Comparison of ENCODE assay signal across 16 cellular contexts in the genomic region with DNA sequence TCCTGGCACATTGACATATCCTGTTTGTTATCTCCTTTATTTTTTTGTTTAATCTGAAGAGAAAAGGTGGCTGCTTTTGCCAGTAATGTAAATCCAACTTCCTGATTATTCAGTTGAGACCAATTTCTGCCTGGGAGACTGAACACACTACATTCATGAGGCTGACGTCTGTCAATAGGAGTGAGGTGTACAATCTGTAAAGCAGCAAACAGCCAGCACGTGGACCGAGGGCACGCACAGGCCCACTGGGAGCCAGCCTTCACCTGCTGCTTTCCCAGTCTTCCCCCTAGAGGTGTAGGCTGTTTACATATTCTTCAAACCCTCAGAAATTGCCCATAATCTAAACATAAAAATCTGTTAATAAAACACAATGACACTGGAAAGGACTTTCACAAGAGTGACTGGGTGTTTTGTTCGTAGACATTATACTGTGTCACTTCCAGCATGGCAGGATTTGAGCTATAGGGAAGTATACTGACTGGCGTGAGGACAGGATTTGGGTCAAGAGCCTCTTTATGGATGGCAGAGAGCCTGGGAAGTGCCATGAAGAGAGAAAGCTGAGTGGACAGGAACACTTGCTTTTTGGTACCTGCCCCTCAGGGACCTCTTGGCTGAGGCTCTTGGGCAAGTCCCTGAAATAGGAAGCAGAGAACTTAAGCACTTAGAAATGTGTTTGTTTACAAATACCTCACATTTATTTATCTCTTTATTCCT.
DNase-seq lines count a peak whose midpoint lies in the region; ATAC-seq and TF ChIP-seq lines count a peak whose summit lies in the region.
"Had no signal": no experiment of that assay in that cellular context is flagged by ENCODE, and none has a peak within 500 bp of the region (broad histone marks: within the 10 kb centered on the region; RNA-seq: fewer than 3 reads in every experiment).

No MANE protein-coding gene starts in this region.

- H3K36me3 ChIP-seq in lung (ENCODE audit: control insufficient read depth in 2 of 2, insufficient read depth in 2 of 2, low read length in 2 of 2) = no peaks in the 10 kb centered on the region
- H3K36me3 ChIP-seq: BLaER1 treated with 17β-estradiol and CSF1 and Interleukin-3, amounts not matched to agents 10 nM and 100 nM had no signal

- H3K4me1 Mint-ChIP-seq in activated T-cell treated with anti-CD3 and anti-CD28 coated beads, Interleukin-2, amount 50 U/mL, for 24 hours (ENCODE audit: low read depth) = no peaks in the 10 kb centered on the region
- H3K4me1 Mint-ChIP-seq: nephron had no signal

- peak; percentile 93 for DNase-seq in DMS53 treated with DMSO at 0.1 percent for 48 hours (lab: John Stamatoyannopoulos, UW; ENCODE audit: unreplicated experiment)
- DNase-seq in NCI-H1930 (lab: John Stamatoyannopoulos, UW) = peak; percentile 26 to 62
- peak; percentile 25 for DNase-seq in NCI-H748 treated with DMSO at 0.1 percent for 48 hours (lab: John Stamatoyannopoulos, UW)
- peak; percentile 75 for DNase-seq in lung (ENCODE audit: low spot score)
- DNase-seq in RWPE1 (ENCODE audit: low spot score) = no peak
- no peak for DNase-seq in superior temporal gyrus (ENCODE audit: extremely low spot score)
- DNase-seq in activated T-cell treated with anti-CD3 and anti-CD28 coated beads, Interleukin-2, amount 50 U/mL, for 24 hours = no peak
- DNase-seq: activated CD8-positive, alpha-beta memory T cell treated with anti-CD3 and anti-CD28 coated beads for 24 hours; aorta; caudate nucleus; Kasumi-1 had no signal

- ATAC-seq in lung (ENCODE audit: insufficient read depth, low FRiP score) = no peak
- ATAC-seq in GM19023 (IDR thresholded peaks at IDR 0.05; ENCODE audit: unreplicated experiment) = no peak
- ATAC-seq: activated naive CD4-positive, alpha-beta T cell treated with anti-CD3 and anti-CD28 coated beads, Interleukin-2, amount 50 U/mL, for 72 hours; sciatic nerve had no signal

- no peak overlapping the region for H3K27ac ChIP-seq in lung (ENCODE audit: low read depth in 1 of 2, low read length in 1 of 2)
- no peak overlapping the region for H3K27ac ChIP-seq in RWPE1
- H3K27ac ChIP-seq: BLaER1 treated with 17β-estradiol and CSF1 and Interleukin-3, amounts not matched to agents 10 nM and 100 nM had no signal

- WGBS in lung, 2 donors = 50 to 78% methylated on average over 6 of the region's 6 CpGs

- no peaks in the 10 kb centered on the region for H3K36me3 Mint-ChIP-seq in activated T-cell treated with anti-CD3 and anti-CD28 coated beads, Interleukin-2, amount 50 U/mL, for 24 hours (ENCODE audit: low read depth)
- H3K36me3 Mint-ChIP-seq: activated naive CD4-positive, alpha-beta T cell treated with anti-CD3 and anti-CD28 coated beads, Interleukin-2, amount 50 U/mL, for 72 hours had no signal

- H3K27me3 Mint-ChIP-seq in activated T-cell treated with anti-CD3 and anti-CD28 coated beads, Interleukin-2, amount 50 U/mL, for 24 hours = peaks cover 20% of the 10 kb centered on the region

- no peaks in the 10 kb centered on the region for H3K27me3 ChIP-seq in lung (ENCODE audit: control insufficient read depth, insufficient read depth)
- H3K27me3 ChIP-seq: BLaER1 treated with 17β-estradiol and CSF1 and Interleukin-3, amounts not matched to agents 10 nM and 100 nM had no signal

- CTCF ChIA-PET in RWPE1 (lab: Yijun Ruan, JAX) = no interaction called here

- no peak overlapping the region for H3K4me3 ChIP-seq in lung
- H3K4me3 ChIP-seq: BLaER1 treated with 17β-estradiol and CSF1 and Interleukin-3, amounts not matched to agents 10 nM and 100 nM had no signal

- TF ChIP-seq CTCF in lung (IDR thresholded peaks at IDR 0.05; ENCODE audit: control extremely low read depth, extremely low read depth) (no peak), RWPE1 (conservative IDR thresholded peaks at IDR 0.05; ENCODE audit: low read depth) (no peak)

- H3K27ac Mint-ChIP-seq in activated T-cell treated with anti-CD3 and anti-CD28 coated beads, Interleukin-2, amount 50 U/mL, for 24 hours = no peak overlapping the region
- H3K27ac Mint-ChIP-seq: activated naive CD4-positive, alpha-beta T cell treated with anti-CD3 and anti-CD28 coated beads, Interleukin-2, amount 50 U/mL, for 72 hours; nephron had no signal

- peaks cover under 1% of the 10 kb centered on the region for H3K9me3 Mint-ChIP-seq in activated T-cell treated with anti-CD3 and anti-CD28 coated beads, Interleukin-2, amount 50 U/mL, for 24 hours

- H3K4me1 ChIP-seq in lung (ENCODE audit: control insufficient read depth in 2 of 2, insufficient read depth in 2 of 2, low read length in 2 of 2) = no peaks in the 10 kb centered on the region

- no peak overlapping the region for H3K4me3 Mint-ChIP-seq in activated T-cell treated with anti-CD3 and anti-CD28 coated beads, Interleukin-2, amount 50 U/mL, for 24 hours
- H3K4me3 Mint-ChIP-seq: nephron had no signal

- no peaks in the 10 kb centered on the region for H3K9me3 ChIP-seq in lung (ENCODE audit: control insufficient read depth in 2 of 2, insufficient read depth in 1 of 2, low read length in 1 of 2)

- POLR2A ChIA-PET in RWPE1 (lab: Yijun Ruan, JAX; ENCODE audit: low non-redundant PET) = no interaction called here

Comparison
In these comparisons a context has a peak if more than half of its experiments do, and no peak if none do; other contexts are left out.
1. DNase-seq: peak in DMS53 treated with DMSO at 0.1 percent for 48 hours (single experiment), NCI-H1930 (2 of 2), NCI-H748 treated with DMSO at 0.1 percent for 48 hours (single experiment) and lung (single experiment); none in RWPE1 (single experiment), superior temporal gyrus (single experiment) and activated T-cell treated with anti-CD3 and anti-CD28 coated beads, Interleukin-2, amount 50 U/mL, for 24 hours (single experiment).